ENCODE assay signal across 8 cellular contexts in the genomic region with DNA sequence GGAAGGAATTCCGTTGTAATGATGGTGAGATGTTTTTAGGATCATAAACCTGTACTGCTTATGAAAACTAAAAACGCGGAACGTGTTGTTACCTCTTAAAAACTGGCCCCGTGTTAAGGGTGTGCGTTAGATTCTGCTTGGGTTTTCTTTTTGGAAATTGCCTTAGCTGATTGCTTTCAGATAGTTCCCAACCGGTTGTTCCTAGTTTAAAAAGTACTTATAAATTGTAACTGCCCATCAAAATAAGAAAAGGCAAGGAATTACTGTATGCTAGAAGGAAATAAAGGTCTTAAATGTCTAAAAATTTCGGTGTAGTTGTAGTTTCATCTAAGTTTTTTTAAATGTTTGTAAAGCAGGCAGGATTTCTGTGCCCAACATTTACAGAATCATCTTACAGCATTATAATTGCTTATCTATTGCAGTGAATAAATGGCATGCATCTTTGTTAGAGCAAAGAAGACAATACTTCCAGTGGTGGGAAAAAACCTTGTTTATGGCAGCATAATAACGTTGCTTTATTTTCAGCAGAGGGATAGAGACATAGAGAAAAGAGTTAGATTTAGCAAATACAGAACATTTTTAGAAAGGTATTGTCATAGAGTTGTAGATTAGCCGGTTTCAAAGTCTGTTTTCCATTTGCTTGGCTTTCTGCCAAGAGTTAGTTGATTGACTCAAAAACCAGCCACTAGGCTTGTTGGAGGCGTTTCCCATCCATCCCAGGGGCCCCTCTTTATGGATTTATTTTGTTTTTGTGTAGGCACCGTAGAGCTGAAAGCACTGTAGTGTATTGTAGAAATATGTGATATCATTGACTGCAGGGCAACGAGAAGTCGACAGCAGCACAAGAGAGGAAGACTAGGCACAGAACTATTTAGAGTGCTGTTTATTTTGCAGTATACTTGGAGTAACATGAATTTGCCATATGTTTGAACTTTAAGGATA. TPM values are rescaled to one million over a fixed set of nuclear protein-coding genes. Genes with fewer than 3 reads are reported as not detected.
DNase-seq lines count a peak whose midpoint lies in the region; ATAC-seq and TF ChIP-seq lines count a peak whose summit lies in the region.

No MANE protein-coding gene starts in this region.

- peaks cover 3 to 18% of the 10 kb centered on the region in 2 experiments for H3K4me1 ChIP-seq in SK-N-SH (ENCODE audit: control insufficient read depth in 1 of 2, insufficient read depth in 2 of 2, low read depth in 1 of 2, low read length in 1 of 2)
- no peaks in the 10 kb centered on the region for H3K4me1 ChIP-seq in iPS-20b (ENCODE audit: insufficient read depth, low read length)
- peaks cover 0 to 46% (median 34%) of the 10 kb centered on the region in 4 donors for H3K4me1 ChIP-seq in sigmoid colon

- TF ChIP-seq EP300 in SK-N-SH (IDR thresholded peaks at IDR 0.05; ENCODE audit: borderline replicate concordance in 1 of 2, low read depth in 1 of 2, low read length in 1 of 2): peak in 1 of 2 experiments; percentile 18; a peak in 1 of 4 replicates
- no peak for TF ChIP-seq EP300 in sigmoid colon (IDR thresholded peaks at IDR 0.05)

- H3K36me3 Mint-ChIP-seq in MCF 10A (ENCODE audit: insufficient read depth, unreplicated experiment): no peaks in the 10 kb centered on the region

- peak overlapping the region; percentile 86 for H3K4me3 Mint-ChIP-seq in MCF 10A (ENCODE audit: unreplicated experiment)

- H3K27ac Mint-ChIP-seq in MCF 10A (ENCODE audit: low read depth, unreplicated experiment): peak overlapping the region; percentile 24

- no peaks in the 10 kb centered on the region for H3K9me3 ChIP-seq in SK-N-SH
- H3K9me3 ChIP-seq in iPS-20b (ENCODE audit: insufficient read depth, low read depth, low read length): no peaks in the 10 kb centered on the region
- no peaks in the 10 kb centered on the region for H3K9me3 ChIP-seq in sigmoid colon

- no peaks in the 10 kb centered on the region for H3K9me3 Mint-ChIP-seq in MCF 10A (ENCODE audit: unreplicated experiment)

- peak; percentile 90 for DNase-seq in G401 (ENCODE audit: low spot score)
- peak; percentile 54 for DNase-seq in MV-4-11 (lab: John Stamatoyannopoulos, UW)
- DNase-seq in SK-N-SH: peak; percentile 79
- DNase-seq in MCF 10A (ENCODE audit: unreplicated experiment): peak; percentile 85
- peak; percentile 73 for DNase-seq in sigmoid colon

- intact Hi-C loops in MCF 10A (cut with micrococcal nuclease) (loop anchor here (1.0 to 2.0 kb wide), 2 partner anchors 37 to 77 kb away; no protein-coding TSS in a partner anchor), sigmoid colon (cut with DNase I) (loop anchor here (2.0 to 5.0 kb wide), 4 partner anchors 25 to 75 kb away; partner anchors contain the start of gene BCAS3)

- H3K27ac ChIP-seq in SK-N-SH (ENCODE audit: low read depth in 2 of 2, low read length in 1 of 2): peak overlapping the region; percentile 73 to 94
- H3K27ac ChIP-seq in iPS-20b (ENCODE audit: low read length): no peak overlapping the region
- peak overlapping the region; percentile 97 to 99 (median 98) for H3K27ac ChIP-seq in sigmoid colon

- H3K36me3 ChIP-seq in SK-N-SH (replicated peaks in 1 of 2; ENCODE audit: control insufficient read depth in 1 of 2, insufficient read depth in 2 of 2, low read length in 1 of 2) (peaks cover 0 to 4% of the 10 kb centered on the region in 2 experiments), iPS-20b (ENCODE audit: insufficient read depth, low read depth, low read length) (no peaks in the 10 kb centered on the region), sigmoid colon (no peaks in the 10 kb centered on the region)

- CTCF ChIA-PET in SK-N-SH (lab: Yijun Ruan, JAX) (interaction anchor here (0.6 to 8.1 kb wide), 18 partner anchors 8 to 612 kb away, joined by 3 to 68 read pairs (median 4); no protein-coding TSS in a partner anchor), MCF 10A (lab: Yijun Ruan, JAX) (interaction anchor here (0.5 to 1.4 kb wide), 10 partner anchors 9 to 1273 kb away, joined by 3 to 9 read pairs (median 4); no protein-coding TSS in a partner anchor)

- peaks cover 58% of the 10 kb centered on the region for H4K20me1 ChIP-seq in SK-N-SH (ENCODE audit: insufficient read depth)

- TSS peak; percentile 37 for BruUV-seq in MCF 10A (replicated peaks; lab: Mats Ljungman, UMichigan)

- peak overlapping the region; percentile 78 to 97 for H3K4me3 ChIP-seq in SK-N-SH (ENCODE audit: low read depth in 2 of 2, low read length in 1 of 2)
- peak overlapping the region; percentile 88 for H3K4me3 ChIP-seq in iPS-20b (ENCODE audit: low read length)
- H3K4me3 ChIP-seq in sigmoid colon: peak overlapping the region; percentile 64 to 98 (median 88)

- TF ChIP-seq POLR2A in sigmoid colon (IDR thresholded peaks at IDR 0.05): no peak

- H3K27me3 ChIP-seq in SK-N-SH (ENCODE audit: insufficient read depth) (no peaks in the 10 kb centered on the region), iPS-20b (ENCODE audit: insufficient read depth, low read length) (no peaks in the 10 kb centered on the region), sigmoid colon (no peaks in the 10 kb centered on the region)

- H3K9me2 ChIP-seq in SK-N-SH: no peaks in the 10 kb centered on the region

- no peak for TF ChIP-seq CTCF in SK-N-SH (IDR thresholded peaks at IDR 0.05)
- TF ChIP-seq CTCF in MCF 10A (IDR thresholded peaks at IDR 0.05; ENCODE audit: unreplicated experiment): no peak
- no peak for TF ChIP-seq CTCF in sigmoid colon (IDR thresholded peaks at IDR 0.05)

- peaks cover 43% of the 10 kb centered on the region for H3F3A ChIP-seq in SK-N-SH (replicated peaks; ENCODE audit: insufficient read depth)

- H3K27me3 Mint-ChIP-seq in MCF 10A (ENCODE audit: insufficient read depth, unreplicated experiment): no peaks in the 10 kb centered on the region

- peaks cover 66% of the 10 kb centered on the region for H3K79me2 ChIP-seq in SK-N-SH (ENCODE audit: insufficient read depth)

- peaks cover 11% of the 10 kb centered on the region for H3K4me1 Mint-ChIP-seq in MCF 10A (ENCODE audit: insufficient read depth, unreplicated experiment)

- peak overlapping the region; percentile 40; the same call in 1 of the 2 replicates for H2AFZ ChIP-seq in SK-N-SH (ENCODE audit: low read depth)

- peak overlapping the region; percentile 96 for H3K9ac ChIP-seq in SK-N-SH
- peak overlapping the region; percentile 81; the same call in 1 of the 2 replicates for H3K9ac ChIP-seq in iPS-20b (ENCODE audit: low read depth, low read length)

- peak; percentile 17; the same call in 1 of the 2 replicates for TF ChIP-seq RAD21 in SK-N-SH (IDR thresholded peaks at IDR 0.05; ENCODE audit: low read length)

- in situ Hi-C loops in G401 (cut with HindIII; ENCODE audit: low sequenced_read_pairs): no loop called here

- POLR2A ChIA-PET in SK-N-SH (lab: Yijun Ruan, JAX) (interaction anchor here (1.5 kb wide), 1 partner anchor 11 kb away, joined by 3 read pairs; no protein-coding TSS in a partner anchor), MCF 10A (lab: Yijun Ruan, JAX) (interaction anchor here (0.7 to 8.7 kb wide), 15 partner anchors 8 to 519 kb away, joined by 3 to 113 read pairs (median 5); partner anchors contain the start of genes APPBP2, BCAS3 and USP32)

- no peak for ATAC-seq in GM19455 (IDR thresholded peaks at IDR 0.05; ENCODE audit: unreplicated experiment)
- no peak for ATAC-seq in HG03025 (IDR thresholded peaks at IDR 0.05; ENCODE audit: low FRiP score, unreplicated experiment)

- WGBS in SK-N-SH (ENCODE audit: low lambda C conversion rate): under 1% methylated on average over 14 of the region's 14 CpGs
- WGBS in sigmoid colon, 2 donors: 0 to 1% methylated on average over 14 of the region's 14 CpGs

- peak overlapping the region; percentile 90 for H3K4me2 ChIP-seq in SK-N-SH

TF ChIP-seq in SK-N-SH, 30 proteins besides CTCF, POLR2A, EP300 and RAD21 (continues in another document):
- peak; percentile 68; the same call in 1 of the 2 replicates for TF ChIP-seq SIN3A (IDR thresholded peaks at IDR 0.05; ENCODE audit: borderline replicate concordance, low read depth, low read length)
- TF ChIP-seq RFX5 (IDR thresholded peaks at IDR 0.05; ENCODE audit: low read length): no peak
- no peak for TF ChIP-seq CHD2 (IDR thresholded peaks at IDR 0.05; ENCODE audit: low read length, partially characterized antibody)
- TF ChIP-seq IRF3 (IDR thresholded peaks at IDR 0.05; ENCODE audit: low read depth, low read length): peak; percentile 52
- peak; percentile 82 for TF ChIP-seq MXI1 (IDR thresholded peaks at IDR 0.05; ENCODE audit: low read depth, low read length)
- no peak for TF ChIP-seq ELF1 (IDR thresholded peaks at IDR 0.05)
- no peak for TF ChIP-seq YY1 (IDR thresholded peaks at IDR 0.05; ENCODE audit: low read depth)
- TF ChIP-seq GATA2 (CRISPR knock-in tag; IDR thresholded peaks at IDR 0.05): no peak
- TF ChIP-seq FOXJ3 (CRISPR knock-in tag; IDR thresholded peaks at IDR 0.05): no peak
- no peak for TF ChIP-seq SMC3 (IDR thresholded peaks at IDR 0.05; ENCODE audit: low read depth, low read length)
- TF ChIP-seq EZH2phosphoT487 (IDR thresholded peaks at IDR 0.05; ENCODE audit: borderline replicate concordance, low read depth): no peak
- no peak for TF ChIP-seq FOXM1 (IDR thresholded peaks at IDR 0.05; ENCODE audit: low read depth)
- TF ChIP-seq, protein P1, sequence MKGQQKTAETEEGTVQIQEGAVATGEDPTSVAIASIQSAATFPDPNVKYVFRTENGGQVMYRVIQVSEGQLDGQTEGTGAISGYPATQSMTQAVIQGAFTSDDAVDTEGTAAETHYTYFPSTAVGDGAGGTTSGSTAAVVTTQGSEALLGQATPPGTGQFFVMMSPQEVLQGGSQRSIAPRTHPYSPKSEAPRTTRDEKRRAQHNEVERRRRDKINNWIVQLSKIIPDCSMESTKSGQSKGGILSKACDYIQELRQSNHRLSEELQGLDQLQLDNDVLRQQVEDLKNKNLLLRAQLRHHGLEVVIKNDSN (IDR thresholded peaks at IDR 0.05; ENCODE audit: borderline replicate concordance, low read depth): no peak
- TF ChIP-seq JUND (IDR thresholded peaks at IDR 0.05): no peak

RNA-seq across cellular contexts. Expression of gene PPM1D, which starts 1.7 kb away (rescaled TPM):
- 17.2 and 31.4 TPM in 2 replicates for total RNA-seq in G401 (2014; rRNA removed; shearing (Covaris generic))
- polyA plus RNA-seq in SK-N-SH (2012; rRNA removed): 8.4 and 8.8 TPM in 2 replicates
- polyA plus RNA-seq in SK-N-SH (2012; cell fraction: cytosol; rRNA removed): 11.1 TPM in 2 replicates
- 7.6 and 11.9 TPM in 2 replicates for polyA plus RNA-seq in SK-N-SH (2012; cell fraction: nucleus; rRNA removed)
- 14.3 and 16.1 TPM in 2 replicates for total RNA-seq in MCF 10A (2022)
- 10 to 100 TPM in 2 of 4 donors, 1 to 10 TPM in 2; 9.6 to 13.8 (median 10.6) TPM for total RNA-seq in sigmoid colon
- polyA plus RNA-seq in sigmoid colon: 1 to 10 TPM; 5.4 to 7.6 (median 6.2) TPM
